18 cellular contexts compared by ENCODE assay signal in the genomic region with DNA sequence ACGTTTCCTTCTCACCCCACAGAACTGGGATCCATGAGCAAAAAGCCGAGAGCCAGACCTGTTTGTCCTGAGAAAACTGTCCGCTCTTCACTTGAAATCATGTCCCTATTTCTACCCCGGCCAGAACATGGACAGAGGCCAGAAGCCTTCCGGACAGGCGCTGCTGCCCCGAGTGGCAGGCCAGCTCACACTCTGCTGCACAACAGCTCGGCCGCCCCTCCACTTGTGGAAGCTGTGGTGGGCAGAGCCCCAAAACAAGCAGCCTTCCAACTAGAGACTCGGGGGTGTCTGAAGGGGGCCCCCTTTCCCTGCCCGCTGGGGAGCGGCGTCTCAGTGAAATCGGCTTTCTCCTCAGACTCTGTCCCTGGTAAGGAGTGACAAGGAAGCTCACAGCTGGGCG. TPM values are rescaled to one million over a fixed set of nuclear protein-coding genes. Genes with fewer than 3 reads are reported as not detected.
DNase-seq lines count a peak whose midpoint lies in the region; ATAC-seq, FAIRE-seq and TF ChIP-seq lines count a peak whose summit lies in the region.
"Had no signal": no experiment of that assay in that cellular context is flagged by ENCODE, and none has a peak within 500 bp of the region (broad histone marks: within the 10 kb centered on the region; RNA-seq: fewer than 3 reads in every experiment).

No MANE protein-coding gene starts in this region.

- no peaks in the 10 kb centered on the region for H3K9me2 ChIP-seq in OCI-LY7 (ENCODE audit: insufficient read depth, low read length)

- POLR2A ChIA-PET in GM12878 (lab: Charles Lee): no interaction called here
- POLR2A ChIA-PET in OCI-LY7 (lab: Charles Lee): no interaction called here

- no peak for ATAC-seq in GM12878
- ATAC-seq in heart right ventricle: peak in 4 of 8 donors; percentile 39 to 65 (median 44)
- ATAC-seq in GM21367 (IDR thresholded peaks at IDR 0.05; ENCODE audit: unreplicated experiment): no peak
- ATAC-seq: activated CD4-positive, CD25-positive, alpha-beta regulatory T cell treated with anti-CD3 and anti-CD28 coated beads, Interleukin-2, amount 50 U/mL, for 24 hours; body of pancreas; left colon had no signal

- RAD21 ChIA-PET in GM12878 (lab: Charles Lee; ENCODE audit: unreplicated experiment): interaction anchor here (1.0 to 1.5 kb wide), 3 partner anchors 10 to 34 kb away, joined by 3 read pairs; no protein-coding TSS in a partner anchor

- DNase-seq in H7 (peak; percentile 76), GM12878 (ENCODE audit: low read depth, low spot score) (no peak), heart right ventricle (peak; percentile 40 to 48), retinal pigment epithelial cell (ENCODE audit: low read depth) (no peak), D341Med (ENCODE audit: low spot score) (no peak), OCI-LY7 (ENCODE audit: low spot score) (no peak), EL (no peak)
- DNase-seq: HFFc6, left colon, NCI-H2171, stomach had no signal

- no peaks in the 10 kb centered on the region for H4K20me1 ChIP-seq in GM12878 (ENCODE audit: control insufficient read depth, insufficient read depth)
- no peaks in the 10 kb centered on the region for H4K20me1 ChIP-seq in OCI-LY7 (ENCODE audit: insufficient read depth, low read length)

- SMC1A ChIA-PET in GM12878 (lab: Charles Lee; ENCODE audit: uncharacterized antibody, unreplicated experiment): interaction anchor here (0.9 to 1.5 kb wide), 5 partner anchors 46 to 156 kb away, joined by 3 to 5 read pairs (median 3); no protein-coding TSS in a partner anchor

- in situ Hi-C loops in GM12878 (cut with MboI): no loop called here

- H3K36me3 ChIP-seq in H7 (replicated peaks; ENCODE audit: control insufficient read depth, insufficient read depth, low read length) (no peaks in the 10 kb centered on the region), GM12878 (ENCODE audit: control insufficient read depth in 2 of 2, insufficient read depth in 2 of 2, low read length in 1 of 2) (peaks cover 0 to 1% of the 10 kb centered on the region in 2 experiments; a peak in 3 of 4 replicates), heart right ventricle (peaks cover 0 to 22% (median 0%) of the 10 kb centered on the region in 9 donors), OCI-LY7 (ENCODE audit: insufficient read depth, low read length) (no peaks in the 10 kb centered on the region)

- intact Hi-C loops in GM12878 (cut with micrococcal nuclease; ENCODE audit: unreplicated experiment): loop anchor here (5.0 kb wide), 1 partner anchor 84 kb away; no protein-coding TSS in a partner anchor
- intact Hi-C loops in heart right ventricle (cut with DNase I): loop anchor here in 6 of 10 donors (2.0 to 10.0 kb wide), 7 partner anchors 61 to 359 kb away; partner anchors contain the start of genes TMEM109 (in 2 of the 6) and CD6 (in 1 of the 6)
- intact Hi-C loops in OCI-LY7 (cut with micrococcal nuclease; ENCODE audit: unreplicated experiment): loop anchor here (5.0 to 10.0 kb wide), 2 partner anchors 51 to 74 kb away; no protein-coding TSS in a partner anchor

- no peak overlapping the region for H3K27ac ChIP-seq in GM12878 (ENCODE audit: control insufficient read depth, insufficient read depth)
- no peak overlapping the region for H3K27ac ChIP-seq in heart right ventricle
- H3K27ac ChIP-seq in OCI-LY7 (ENCODE audit: low read depth, low read length, poor library complexity, severe bottlenecking): no peak overlapping the region
- H3K27ac ChIP-seq: body of pancreas, skin epidermis, stomach had no signal

- WGBS in GM12878 (ENCODE audit: insufficient coverage, insufficient replicate concordance, low lambda C conversion rate, missing lambda C conversion rate): 78% methylated on average over 15 of the region's 15 CpGs
- 39 to 40% methylated on average over 15 of the region's 15 CpGs for WGBS in heart right ventricle, 2 donors

- H3K9ac ChIP-seq in GM12878 (ENCODE audit: control insufficient read depth, insufficient read depth, low read length): no peak overlapping the region

- BruUV-seq in GM12878 (replicated peaks; lab: Mats Ljungman, UMichigan) (no TSS peak), OCI-LY7 (replicated peaks; lab: Mats Ljungman, UMichigan) (no TSS peak)

- no peak for TF ChIP-seq RAD21 in GM12878 (IDR thresholded peaks at IDR 0.05; ENCODE audit: insufficient read depth, low read depth, low read length)

- TF ChIP-seq CTCF in GM12878 (IDR thresholded peaks at IDR 0.05 in 2 of 3, conservative IDR thresholded peaks at IDR 0.05 in 1 of 3; ENCODE audit: control insufficient read depth in 2 of 3, extremely low read depth in 1 of 3, insufficient read depth in 1 of 3, low read depth in 3 of 3, low read length in 3 of 3): no peak
- TF ChIP-seq CTCF in heart right ventricle (IDR thresholded peaks at IDR 0.05): peak in 5 of 9 donors; percentile 17 to 52 (median 34)
- peak; percentile 15 for TF ChIP-seq CTCF in retinal pigment epithelial cell (conservative IDR thresholded peaks at IDR 0.05; ENCODE audit: low read depth, low read length)
- TF ChIP-seq CTCF in OCI-LY7 (conservative IDR thresholded peaks at IDR 0.05; ENCODE audit: low read length): no peak

- no peak for FAIRE-seq in GM12878 (lab: Jason Lieb, UNC)

- no peaks in the 10 kb centered on the region for H3K79me2 ChIP-seq in GM12878 (ENCODE audit: control insufficient read depth, insufficient read depth, low read length)
- no peaks in the 10 kb centered on the region for H3K79me2 ChIP-seq in OCI-LY7 (ENCODE audit: insufficient read depth, low read depth, low read length)

- no peak overlapping the region for H3K4me3 ChIP-seq in H7 (ENCODE audit: insufficient read depth, low read depth, low read length)
- no peak overlapping the region for H3K4me3 ChIP-seq in GM12878
- peak overlapping the region in 4 of 10 donors; percentile 5 to 20 (median 12) for H3K4me3 ChIP-seq in heart right ventricle
- no peak overlapping the region for H3K4me3 ChIP-seq in retinal pigment epithelial cell (ENCODE audit: low read length)
- no peak overlapping the region for H3K4me3 ChIP-seq in OCI-LY7 (ENCODE audit: low read depth, low read length, poor library complexity, severe bottlenecking)
- H3K4me3 ChIP-seq: body of pancreas, skin epidermis, stomach had no signal

- H3K4me2 ChIP-seq in GM12878 (ENCODE audit: control insufficient read depth, insufficient read depth) (no peak overlapping the region), OCI-LY7 (ENCODE audit: low read length) (no peak overlapping the region)

- no peak overlapping the region for H2AFZ ChIP-seq in GM12878 (ENCODE audit: control insufficient read depth, low read depth, low read length)
- no peak overlapping the region for H2AFZ ChIP-seq in OCI-LY7 (ENCODE audit: low read length)

- H3K9me3 ChIP-seq in GM12878 (replicated peaks; ENCODE audit: control insufficient read depth, insufficient read depth, low read length): no peaks in the 10 kb centered on the region
- H3K9me3 ChIP-seq in heart right ventricle: no peaks in the 10 kb centered on the region
- H3K9me3 ChIP-seq in OCI-LY7 (ENCODE audit: low read length): no peaks in the 10 kb centered on the region
- H3K9me3 ChIP-seq: body of pancreas, stomach had no signal

- no peak for TF ChIP-seq EP300 in GM12878 (IDR thresholded peaks at IDR 0.05; ENCODE audit: borderline replicate concordance in 1 of 2, control insufficient read depth in 1 of 2, low read depth in 2 of 2, low read length in 2 of 2)

- TF ChIP-seq POLR2A in GM12878 (IDR thresholded peaks at IDR 0.05; ENCODE audit: low read depth, low read length): 0 out of 2 replicates have a peak, but pooled peaks have one; percentile 6

- no peaks in the 10 kb centered on the region for H3K27me3 ChIP-seq in H7 (ENCODE audit: control insufficient read depth, insufficient read depth, low read length)
- H3K27me3 ChIP-seq in GM12878 (replicated peaks in 1 of 2; ENCODE audit: control insufficient read depth in 2 of 2, insufficient read depth in 2 of 2, low read length in 1 of 2): no peaks in the 10 kb centered on the region
- no peaks in the 10 kb centered on the region for H3K27me3 ChIP-seq in heart right ventricle
- H3K27me3 ChIP-seq: body of pancreas, stomach had no signal

- CTCF ChIA-PET in GM12878 (lab: Yijun Ruan, JAX): interaction anchor here (1.6 to 5.8 kb wide), 5 partner anchors 62 to 295 kb away, joined by 3 to 72 read pairs (median 30); partner anchors contain the start of gene TMEM109
- CTCF ChIA-PET in OCI-LY7 (lab: Charles Lee; ENCODE audit: unreplicated experiment): no interaction called here

- peaks cover 7% of the 10 kb centered on the region for H3K4me1 ChIP-seq in GM12878 (ENCODE audit: control insufficient read depth, insufficient read depth, low read length)
- peaks cover 0 to 25% (median 16%) of the 10 kb centered on the region in 9 donors for H3K4me1 ChIP-seq in heart right ventricle
- peaks cover 8% of the 10 kb centered on the region for H3K4me1 ChIP-seq in OCI-LY7 (ENCODE audit: insufficient read depth, low read length, poor library complexity, severe bottlenecking)

RNA-seq across cellular contexts. Expression of gene CD5, which starts 24.0 kb away (rescaled TPM):
- not detected in 2 replicates for total RNA-seq in H7 (2014; rRNA removed; shearing (Covaris generic))
- not detected in 2 replicates for total RNA-seq in GM12878 (2013; cell fraction: nucleolus; rRNA removed)
- total RNA-seq in GM12878 (2014; rRNA removed): 0.17 and 0.22 TPM in 2 replicates
- total RNA-seq in GM12878 (2014; rRNA removed; fragmentation: Illumina TruSeq; extraction: Trizol): 0.04 and 0.09 TPM in 2 replicates
- total RNA-seq in GM12878 (2021): 0.58 and 0.87 TPM in 2 replicates
- polyA plus RNA-seq in GM12878 (2011; ENCODE audit: low read depth): not detected
- polyA plus RNA-seq in GM12878 (2011; rRNA removed): not detected in 2 replicates
- polyA plus RNA-seq in GM12878 (2011; cell fraction: cytosol; rRNA removed): 0.04 TPM in 1 of 2 replicates, not detected in the other
- polyA plus RNA-seq in GM12878 (2011; cell fraction: nucleus; rRNA removed): not detected in 2 replicates
- polyA plus RNA-seq in GM12878 (2012): 0.08 and 0.23 TPM in 2 replicates
- polyA plus RNA-seq in GM12878 (2014; fragmentation: Illumina TruSeq; extraction: Trizol): 0.16 and 0.17 TPM in 2 replicates
- under 1 TPM in 1 of 2 experiments, not detected in 1; 0.02 TPM for polyA plus RNA-seq in GM12878 (2014; fragmentation: Nextera tagmentation; extraction: Ambion mirVana)
- polyA plus RNA-seq in GM12878 (2014; rRNA removed): 0.18 and 0.19 TPM in 2 replicates
- under 1 TPM; 0.23 to 0.35 TPM for polyA plus RNA-seq in GM12878 (2016; fragmentation: Nextera tagmentation; extraction: Ambion mirVana)
- not detected in 2 replicates for polyA minus RNA-seq in GM12878 (2011; rRNA and poly(A)+ RNA removed)
- not detected in 2 replicates for polyA minus RNA-seq in GM12878 (2011; cell fraction: cytosol; rRNA and poly(A)+ RNA removed)
- polyA minus RNA-seq in GM12878 (2011; cell fraction: nucleus; rRNA and poly(A)+ RNA removed): not detected in 2 replicates
- total RNA-seq in heart right ventricle: 1 to 10 TPM in 1 of 10 donors, under 1 TPM in 6, not detected in 3; 0.07 to 5.7 (median 0.38) TPM
- under 1 TPM in 1 of 2 donors, not detected in 1; 0.12 TPM for polyA plus RNA-seq in heart right ventricle
- not detected in 2 replicates for total RNA-seq in OCI-LY7 (2014; rRNA removed; shearing (Covaris generic))
- not detected in 2 replicates for total RNA-seq in OCI-LY7 (2022)
- total RNA-seq: HFFc6, HT-29, MCF 10A, myocyte had no signal

RNA-seq across cellular contexts. Expression of gene VPS37C, which starts 35.0 kb away (rescaled TPM):
- total RNA-seq in H7 (2014; rRNA removed; shearing (Covaris generic)): 22.1 and 25.5 TPM in 2 replicates
- total RNA-seq in GM12878 (2013; cell fraction: nucleolus; rRNA removed): 34.6 and 37.0 TPM in 2 replicates
- total RNA-seq in GM12878 (2014; rRNA removed) (7.4 and 8.6 TPM in 2 replicates), GM12878 (2014; rRNA removed; fragmentation: Illumina TruSeq; extraction: Trizol) (4.1 and 4.8 TPM in 2 replicates), GM12878 (2021) (15.6 and 16.5 TPM in 2 replicates), heart right ventricle (10 to 100 TPM; 10.6 to 21.8 (median 15.5) TPM), OCI-LY7 (2022) (12.8 and 13.3 TPM in 2 replicates)
- 2.7 TPM for polyA plus RNA-seq in GM12878 (2011; ENCODE audit: low read depth)
- polyA plus RNA-seq in GM12878 (2011; rRNA removed) (5.1 and 7.0 TPM in 2 replicates), GM12878 (2014; fragmentation: Illumina TruSeq; extraction: Trizol) (2.2 and 5.0 TPM in 2 replicates), GM12878 (2014; fragmentation: Nextera tagmentation; extraction: Ambion mirVana) (under 1 TPM; 0.39 to 0.88 TPM), GM12878 (2014; rRNA removed) (8.6 and 9.0 TPM in 2 replicates), GM12878 (2016; fragmentation: Nextera tagmentation; extraction: Ambion mirVana) (1 to 10 TPM; 8.7 to 9.6 TPM), heart right ventricle (10 to 100 TPM in 1 of 2 donors, 1 to 10 TPM in 1; 7.7 to 18.6 TPM)
- polyA plus RNA-seq in GM12878 (2011; cell fraction: cytosol; rRNA removed): 9.4 and 9.9 TPM in 2 replicates
- polyA plus RNA-seq in GM12878 (2011; cell fraction: nucleus; rRNA removed): 17.3 and 19.7 TPM in 2 replicates
- polyA plus RNA-seq in GM12878 (2012): 7.0 and 7.9 TPM in 2 replicates
- polyA minus RNA-seq in GM12878 (2011; rRNA and poly(A)+ RNA removed): 4.9 and 11.4 TPM in 2 replicates
- 5.2 and 6.9 TPM in 2 replicates for polyA minus RNA-seq in GM12878 (2011; cell fraction: cytosol; rRNA and poly(A)+ RNA removed)
- polyA minus RNA-seq in GM12878 (2011; cell fraction: nucleus; rRNA and poly(A)+ RNA removed): 5.0 and 9.1 TPM in 2 replicates
- 10.2 and 10.3 TPM in 2 replicates for total RNA-seq in OCI-LY7 (2014; rRNA removed; shearing (Covaris generic))

Comparison
In these comparisons a context has a peak if more than half of its experiments do, and no peak if none do; other contexts are left out.
1. DNase-seq: peak in H7 (single experiment) and heart right ventricle (2 of 2); none in GM12878 (single experiment), retinal pigment epithelial cell (single experiment), D341Med (single experiment), OCI-LY7 (single experiment) and EL (single experiment).
2. CTCF ChIP-seq: peak in heart right ventricle (5 of 9) and retinal pigment epithelial cell (single experiment); none in GM12878 (0 of 3) and OCI-LY7 (single experiment).